Comparison of ENCODE assay signal across 1 cellular context in genomic region chrX:120468825-120469525, GRCh38.
TF ChIP-seq lines count a peak whose summit lies in the region.

Gene LAMP2 (minus strand): TSS chrX:120469296. CDS start chrX:120469169, 127 bp downstream.

TF ChIP-seq in K562, 482 proteins besides CTCF, POLR2A, EP300 and RAD21 (continued from another document):
- TF ChIP-seq CGGBP1 (CRISPR knock-in tag; IDR thresholded peaks at IDR 0.05): no peak
- no peak for TF ChIP-seq FOXM1 (IDR thresholded peaks at IDR 0.05; ENCODE audit: low read depth)
- no peak for TF ChIP-seq FOXM1 (CRISPR knock-in tag; IDR thresholded peaks at IDR 0.05; ENCODE audit: low read depth)
- no peak for TF ChIP-seq ZNF23 (CRISPR knock-in tag; IDR thresholded peaks at IDR 0.05)
- TF ChIP-seq RUNX1 (IDR thresholded peaks at IDR 0.05; ENCODE audit: low read depth): no peak
- peak; percentile 67 for TF ChIP-seq POLR2AphosphoS5 (IDR thresholded peaks at IDR 0.05; ENCODE audit: control insufficient read depth, insufficient read depth, low read depth, low read length)
- no peak for TF ChIP-seq NR0B1 (IDR thresholded peaks at IDR 0.05; ENCODE audit: partially characterized antibody)
- no peak for TF ChIP-seq ZNF282 (CRISPR knock-in tag; IDR thresholded peaks at IDR 0.05)
- TF ChIP-seq ZC3H8 (IDR thresholded peaks at IDR 0.05): no peak
- TF ChIP-seq ESRRA (IDR thresholded peaks at IDR 0.05; ENCODE audit: borderline replicate concordance, low read depth): no peak
- 0 out of 2 replicates have a peak, but pooled peaks have one; percentile 22 for TF ChIP-seq SIN3B (IDR thresholded peaks at IDR 0.05; ENCODE audit: low read depth)
- no peak for TF ChIP-seq ZNF668 (CRISPR knock-in tag; IDR thresholded peaks at IDR 0.05)
- TF ChIP-seq RBFOX2 (IDR thresholded peaks at IDR 0.05; ENCODE audit: low read depth, low read length): peak; percentile 94
- TF ChIP-seq MAFG (tag; conservative IDR thresholded peaks at IDR 0.05): no peak
